In genomic region chr13:80235559-80236296, GRCh38 we compare ENCODE assay signal across 9 cellular contexts.
A peak's percentile ranks its signal among the peaks of the same experiment; 100 is the strongest.
DNase-seq lines count a peak whose midpoint lies in the region; ATAC-seq, FAIRE-seq and TF ChIP-seq lines count a peak whose summit lies in the region.
"Had no signal": no experiment of that assay in that cellular context is flagged by ENCODE, and none has a peak within 500 bp of the region (broad histone marks: within the 10 kb centered on the region; RNA-seq: fewer than 3 reads in every experiment).

No MANE protein-coding gene starts in this region.

- in situ Hi-C loops in mammary epithelial cell (cut with MboI; ENCODE audit: low sequenced_read_pairs in 2 of 2): no loop called here

- WGBS in mammary epithelial cell (ENCODE audit: low coverage, missing lambda C conversion rate): 64% methylated on average over 9 of the region's 9 CpGs

- H3K36me3 Mint-ChIP-seq in nephron progenitor cell (ENCODE audit: low read depth): peaks cover 5% of the 10 kb centered on the region
- H3K36me3 Mint-ChIP-seq: naive B cell had no signal

- no peak overlapping the region for H3K4me3 ChIP-seq in mammary epithelial cell (replicated peaks in 1 of 3; ENCODE audit: insufficient read depth in 1 of 3, low read depth in 2 of 3, low read length in 3 of 3)
- no peak overlapping the region for H3K4me3 ChIP-seq in kidney (ENCODE audit: low read length in 2 of 2)

- peaks cover 13% of the 10 kb centered on the region for H3K9me3 Mint-ChIP-seq in nephron progenitor cell
- H3K9me3 Mint-ChIP-seq: naive B cell had no signal

- H3K4me1 ChIP-seq in mammary epithelial cell (ENCODE audit: insufficient read depth, low read length) (no peaks in the 10 kb centered on the region), kidney (ENCODE audit: control insufficient read depth in 1 of 2, insufficient read depth in 1 of 2, low read depth in 1 of 2, low read length in 2 of 2) (no peaks in the 10 kb centered on the region)

- H4K20me1 ChIP-seq in mammary epithelial cell (ENCODE audit: insufficient read depth, low read length): no peaks in the 10 kb centered on the region

- H3K9me3 ChIP-seq in mammary epithelial cell (replicated peaks; ENCODE audit: insufficient read depth, low read length) (no peaks in the 10 kb centered on the region), kidney (ENCODE audit: control insufficient read depth in 1 of 2, low read length in 2 of 2) (no peaks in the 10 kb centered on the region)

- no peak overlapping the region for H3K27ac ChIP-seq in mammary epithelial cell (ENCODE audit: insufficient read depth, low read depth, low read length)
- H3K27ac ChIP-seq in kidney (ENCODE audit: low read depth in 2 of 2, low read length in 2 of 2): no peak overlapping the region

- no peak overlapping the region for H3K4me2 ChIP-seq in mammary epithelial cell (ENCODE audit: insufficient read depth, low read depth, low read length)

- H3K9ac ChIP-seq in mammary epithelial cell (ENCODE audit: insufficient read depth, low read length) (no peak overlapping the region), kidney (ENCODE audit: low read length in 2 of 2) (no peak overlapping the region)

- DNase-seq in mammary epithelial cell (peak; percentile 20), nephron progenitor cell (no peak), NCI-H128 (lab: John Stamatoyannopoulos, UW; ENCODE audit: unreplicated experiment) (no peak), GM10266 (ENCODE audit: extremely low spot score) (no peak), D721Med (ENCODE audit: insufficient read length, low spot score) (no peak), kidney (no peak)
- DNase-seq: naive B cell had no signal

- no peak for TF ChIP-seq CTCF in mammary epithelial cell (conservative IDR thresholded peaks at IDR 0.05 in 1 of 2, IDR thresholded peaks at IDR 0.05 in 1 of 2; ENCODE audit: extremely low read depth in 1 of 2, insufficient read depth in 1 of 2, low read depth in 1 of 2, low read length in 2 of 2)
- no peak for TF ChIP-seq CTCF in nephron progenitor cell (IDR thresholded peaks at IDR 0.05)
- TF ChIP-seq CTCF in GM10266 (IDR thresholded peaks at IDR 0.05; ENCODE audit: control insufficient read depth, insufficient read depth, low read depth, missing control alignments): no peak
- TF ChIP-seq CTCF in D721Med (IDR thresholded peaks at IDR 0.05; ENCODE audit: insufficient read depth, missing control alignments): no peak
- TF ChIP-seq CTCF in kidney (IDR thresholded peaks at IDR 0.05; ENCODE audit: borderline replicate concordance, extremely low read depth, insufficient read depth): no peak

- H3K27me3 Mint-ChIP-seq in nephron progenitor cell (ENCODE audit: low read depth, poor library complexity): no peaks in the 10 kb centered on the region
- H3K27me3 Mint-ChIP-seq: naive B cell had no signal

- H3K4me3 Mint-ChIP-seq in nephron progenitor cell: peak overlapping the region; percentile 17
- H3K4me3 Mint-ChIP-seq: naive B cell had no signal

- intact Hi-C loops in mammary epithelial cell (cut with micrococcal nuclease): no loop called here
- intact Hi-C loops in kidney (cut with DNase I): no loop called here

- H3K4me1 Mint-ChIP-seq in nephron progenitor cell: peaks cover 40% of the 10 kb centered on the region

- ATAC-seq in GM18517 (IDR thresholded peaks at IDR 0.05; ENCODE audit: unreplicated experiment) (peak; percentile 42), HG03135 (IDR thresholded peaks at IDR 0.05; ENCODE audit: unreplicated experiment) (peak; percentile 14)

- BruUV-seq in mammary epithelial cell (replicated peaks; lab: Mats Ljungman, UMichigan): no TSS peak

- no peaks in the 10 kb centered on the region for H3K36me3 ChIP-seq in mammary epithelial cell (ENCODE audit: insufficient read depth, low read length)
- no peaks in the 10 kb centered on the region for H3K36me3 ChIP-seq in kidney (ENCODE audit: control insufficient read depth in 1 of 2, insufficient read depth in 2 of 2, low read length in 2 of 2)

- CTCF ChIA-PET in mammary epithelial cell (lab: Charles Lee; ENCODE audit: low non-redundant PET): no interaction called here

- no peaks in the 10 kb centered on the region for H3K27me3 ChIP-seq in mammary epithelial cell (ENCODE audit: insufficient read depth, low read length)

- dilution Hi-C loops in mammary epithelial cell (cut with HindIII; ENCODE audit: low sequenced_read_pairs): no loop called here

- FAIRE-seq in D721Med (lab: Jason Lieb, UNC) (no peak), kidney (lab: Jason Lieb, UNC) (no peak)

- peak overlapping the region; percentile 39 for H2AFZ ChIP-seq in mammary epithelial cell (ENCODE audit: low read depth, low read length)

- no peaks in the 10 kb centered on the region for H3K79me2 ChIP-seq in mammary epithelial cell (ENCODE audit: insufficient read depth, low read length)

- peak overlapping the region; percentile 90 for H3K27ac Mint-ChIP-seq in nephron progenitor cell
- H3K27ac Mint-ChIP-seq: naive B cell had no signal
